ENCODE assay signal across 11 cellular contexts in the genomic region with DNA sequence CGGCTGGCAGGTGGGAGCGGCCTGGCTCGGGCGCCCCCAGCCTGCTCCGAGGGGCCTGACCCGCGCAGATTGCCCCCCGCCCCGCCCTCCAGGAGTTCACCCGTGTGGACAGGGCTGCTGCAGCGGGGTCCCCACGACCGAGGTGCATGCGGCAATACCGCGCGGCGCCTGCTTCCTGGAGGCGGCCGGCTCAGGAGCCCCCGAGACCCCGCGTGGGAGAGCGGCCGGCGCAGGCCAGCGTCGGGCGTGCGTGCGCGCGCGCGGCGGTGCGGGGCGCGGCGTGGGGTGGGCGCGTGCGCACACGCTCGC. TPM values are rescaled to one million over a fixed set of nuclear protein-coding genes. Genes with fewer than 3 reads are reported as not detected.
DNase-seq lines count a peak whose midpoint lies in the region; ATAC-seq, FAIRE-seq and TF ChIP-seq lines count a peak whose summit lies in the region.
"Had no signal": no experiment of that assay in that cellular context is flagged by ENCODE, and none has a peak within 500 bp of the region (broad histone marks: within the 10 kb centered on the region; RNA-seq: fewer than 3 reads in every experiment).

No MANE protein-coding gene starts in this region.

- no peak for TF ChIP-seq RAD21 in K562 (CRISPR knock-in tag; conservative IDR thresholded peaks at IDR 0.05 in 1 of 2, IDR thresholded peaks at IDR 0.05 in 1 of 2)

- 6% methylated on average over 16 of the region's 45 CpGs for WGBS in K562 (ENCODE audit: insufficient coverage, low coverage, missing lambda C conversion rate)
- 1 to 2% methylated on average over 45 of the region's 45 CpGs for WGBS in lung, 2 donors
- 0% methylated on average over 5 of the region's 45 CpGs for WGBS in suprapubic skin

- H3K9me3 Mint-ChIP-seq in activated CD8-positive, alpha-beta memory T cell treated with anti-CD3 and anti-CD28 coated beads, Interleukin-2, amount 10 ng/mL, durations not matched to agents 7 days and 5 days (ENCODE audit: low read depth), result no peaks in the 10 kb centered on the region

- DNase-seq in activated CD8-positive, alpha-beta memory T cell treated with anti-CD3 and anti-CD28 coated beads for 24 hours, result peak; percentile 62
- DNase-seq in activated CD8-positive, alpha-beta memory T cell treated with anti-CD3 and anti-CD28 coated beads, Interleukin-2, amount 10 ng/mL, durations not matched to agents 7 days and 5 days, result no peak
- DNase-seq in K562 (ENCODE audit: extremely low read depth in 1 of 4, low spot score in 3 of 4), result peak in 1 of 4 experiments; percentile 79
- DNase-seq in lung (ENCODE audit: low spot score), result no peak
- no peak for DNase-seq in suprapubic skin (ENCODE audit: low spot score in 2 of 2)
- DNase-seq in NCI-H345 treated with DMSO at 0.1 percent for 48 hours (lab: John Stamatoyannopoulos, UW; ENCODE audit: unreplicated experiment), result no peak
- no peak for DNase-seq in activated CD4-positive, alpha-beta T cell treated with anti-CD3 and anti-CD28 coated beads for 48 hours
- no peak for DNase-seq in NCI-H2171 treated with DMSO at 0.1 percent for 48 hours (lab: John Stamatoyannopoulos, UW)
- DNase-seq: kidney glomerular epithelial cell, SHP77 treated with DMSO at 0.1 percent for 48 hours had no signal

- H3K27me3 ChIP-seq in K562 (ENCODE audit: control insufficient read depth in 2 of 2, insufficient read depth in 2 of 2, low read length in 2 of 2), result no peaks in the 10 kb centered on the region
- H3K27me3 ChIP-seq in lung (ENCODE audit: control insufficient read depth, insufficient read depth), result no peaks in the 10 kb centered on the region
- H3K27me3 ChIP-seq in suprapubic skin, result peaks cover 59% of the 10 kb centered on the region

- FAIRE-seq in K562 (lab: Jason Lieb, UNC), result no peak

- H3K36me3 Mint-ChIP-seq in activated CD8-positive, alpha-beta memory T cell treated with anti-CD3 and anti-CD28 coated beads, Interleukin-2, amount 10 ng/mL, durations not matched to agents 7 days and 5 days, result no peaks in the 10 kb centered on the region

- H3K27me3 Mint-ChIP-seq in activated CD8-positive, alpha-beta memory T cell treated with anti-CD3 and anti-CD28 coated beads, Interleukin-2, amount 10 ng/mL, durations not matched to agents 7 days and 5 days, result peaks cover 47% of the 10 kb centered on the region

- BruUV-seq in K562 (replicated peaks; lab: Mats Ljungman, UMichigan), result no TSS peak

- no peaks in the 10 kb centered on the region for H3K36me3 ChIP-seq in K562 (ENCODE audit: control insufficient read depth, insufficient read depth, low read length)
- H3K36me3 ChIP-seq in lung (ENCODE audit: control insufficient read depth in 2 of 2, insufficient read depth in 2 of 2, low read length in 2 of 2), result no peaks in the 10 kb centered on the region
- no peaks in the 10 kb centered on the region for H3K36me3 ChIP-seq in suprapubic skin
- H3K36me3 ChIP-seq: uterus had no signal

- TF ChIP-seq POLR2A in K562 (conservative IDR thresholded peaks at IDR 0.05) (no peak), suprapubic skin (IDR thresholded peaks at IDR 0.05) (no peak)

- H3K9ac ChIP-seq in K562 (ENCODE audit: insufficient read depth in 1 of 2, low read depth in 2 of 2, low read length in 2 of 2), result peak overlapping the region; percentile 44 to 86

- peak overlapping the region; percentile 39 for H3K4me3 ChIP-seq in K562
- H3K4me3 ChIP-seq in lung, result peak overlapping the region; percentile 25
- peak overlapping the region; percentile 49 for H3K4me3 ChIP-seq in suprapubic skin

- H3K4me1 Mint-ChIP-seq in activated CD8-positive, alpha-beta memory T cell treated with anti-CD3 and anti-CD28 coated beads, Interleukin-2, amount 10 ng/mL, durations not matched to agents 7 days and 5 days, result peaks cover 13% of the 10 kb centered on the region

- H3K4me1 ChIP-seq in K562 (replicated peaks in 1 of 2; ENCODE audit: control insufficient read depth in 2 of 2, insufficient read depth in 2 of 2, low read length in 2 of 2) (peaks cover 25 to 71% of the 10 kb centered on the region in 2 experiments), lung (ENCODE audit: control insufficient read depth in 2 of 2, insufficient read depth in 2 of 2, low read length in 2 of 2) (peaks cover 0 to 15% of the 10 kb centered on the region in 2 donors), suprapubic skin (peaks cover 34% of the 10 kb centered on the region)

- TF ChIP-seq EP300 in K562 (IDR thresholded peaks at IDR 0.05; ENCODE audit: low read length) (no peak), suprapubic skin (IDR thresholded peaks at IDR 0.05) (no peak)

- no peaks in the 10 kb centered on the region for H3K9me1 ChIP-seq in K562 (ENCODE audit: control insufficient read depth, insufficient read depth, low read length)

- no peak overlapping the region for H3K27ac Mint-ChIP-seq in activated CD8-positive, alpha-beta memory T cell treated with anti-CD3 and anti-CD28 coated beads, Interleukin-2, amount 10 ng/mL, durations not matched to agents 7 days and 5 days

- peak overlapping the region; percentile 96 for H2AFZ ChIP-seq in K562 (ENCODE audit: low read depth, low read length)

- no peaks in the 10 kb centered on the region; the same call in 2 of the 3 replicates for H3K79me2 ChIP-seq in K562 (ENCODE audit: control insufficient read depth, insufficient read depth, low read length)

- H3K4me3 Mint-ChIP-seq in activated CD8-positive, alpha-beta memory T cell treated with anti-CD3 and anti-CD28 coated beads, Interleukin-2, amount 10 ng/mL, durations not matched to agents 7 days and 5 days, result no peak overlapping the region

- POLR2A ChIA-PET in K562 (lab: Yijun Ruan, JAX), result no interaction called here

- no peak for TF ChIP-seq CTCF in K562 (IDR thresholded peaks at IDR 0.05 in 2 of 3, conservative IDR thresholded peaks at IDR 0.05 in 1 of 3; ENCODE audit: insufficient read depth in 2 of 3, low read depth in 1 of 3, low read length in 3 of 3)
- TF ChIP-seq CTCF in lung (IDR thresholded peaks at IDR 0.05; ENCODE audit: control extremely low read depth, extremely low read depth), result no peak
- no peak for TF ChIP-seq CTCF in suprapubic skin (IDR thresholded peaks at IDR 0.05)

- intact Hi-C loops in K562 (cut with micrococcal nuclease), result loop anchor here (1.0 to 5.0 kb wide), 6 partner anchors 70 to 386 kb away; no protein-coding TSS in a partner anchor

- CTCF ChIA-PET in activated CD8-positive, alpha-beta memory T cell treated with anti-CD3 and anti-CD28 coated beads, Interleukin-2, amount 10 ng/mL, durations not matched to agents 7 days and 5 days (lab: Charles Lee), result interaction anchor here (1.0 to 3.0 kb wide), 2 partner anchors 162 to 180 kb away, joined by 4 to 15 read pairs; no protein-coding TSS in a partner anchor
- CTCF ChIA-PET in K562 (lab: Yijun Ruan, JAX; ENCODE audit: low intra/inter-chr PET ratio), result interaction anchor here (0.6 to 3.1 kb wide), 5 partner anchors 135 to 248 kb away, joined by 3 to 44 read pairs (median 5); no protein-coding TSS in a partner anchor

- in situ Hi-C loops in K562 (cut with MboI), result no loop called here

- H3K27ac ChIP-seq in K562 (ENCODE audit: extremely low read depth, low read depth, low read length) (peak overlapping the region; percentile 48), lung (ENCODE audit: low read depth in 1 of 2, low read length in 1 of 2) (no peak overlapping the region), suprapubic skin (no peak overlapping the region)
- H3K27ac ChIP-seq: uterus had no signal

- H3K4me2 ChIP-seq in K562 (ENCODE audit: insufficient read depth, low read length), result peak overlapping the region; percentile 81

- no peaks in the 10 kb centered on the region for H4K20me1 ChIP-seq in K562 (replicated peaks; ENCODE audit: control insufficient read depth, insufficient read depth, low read length)

- H3K9me3 ChIP-seq in K562 (replicated peaks; ENCODE audit: control insufficient read depth, insufficient read depth, low read depth, low read length), result no peaks in the 10 kb centered on the region
- peaks cover 0 to 2% of the 10 kb centered on the region in 2 donors for H3K9me3 ChIP-seq in lung (ENCODE audit: control insufficient read depth in 2 of 2, insufficient read depth in 1 of 2, low read length in 1 of 2)
- no peaks in the 10 kb centered on the region for H3K9me3 ChIP-seq in suprapubic skin
- H3K9me3 ChIP-seq: uterus had no signal

- ATAC-seq in activated CD8-positive, alpha-beta memory T cell treated with anti-CD3 and anti-CD28 coated beads, Interleukin-2, amount 10 ng/mL, durations not matched to agents 7 days and 5 days, result no peak
- ATAC-seq in K562 (no peak), lung (ENCODE audit: insufficient read depth, low FRiP score) (no peak)

RNA-seq across cellular contexts. Expression of gene ACHE, which starts 1.0 kb away (rescaled TPM):
- total RNA-seq in activated CD8-positive, alpha-beta memory T cell treated with anti-CD3 and anti-CD28 coated beads, Interleukin-2, amount 10 ng/mL, durations not matched to agents 7 days and 5 days, result under 1 TPM in 1 of 2 experiments, not detected in 1; 0.23 TPM
- 9.6 and 34.7 TPM in 2 replicates for total RNA-seq in K562 (2011; cell fraction: chromatin; rRNA removed; ENCODE audit: low replicate concordance)
- total RNA-seq in K562 (2011; cell fraction: nucleolus; rRNA removed), result 25.8 and 31.3 TPM in 2 replicates
- total RNA-seq in K562 (2011; cell fraction: nucleoplasm; rRNA removed), result 17.1 and 17.3 TPM in 2 replicates
- total RNA-seq in K562 (2014; rRNA removed), result 2.7 and 4.0 TPM in 2 replicates
- total RNA-seq in K562 (2014; rRNA removed; fragmentation: Illumina TruSeq; extraction: Trizol), result 0.54 and 0.84 TPM in 2 replicates
- total RNA-seq in K562 (2015; rRNA removed; fragmentation: Illumina TruSeq; extraction: Trizol), result 0.51 and 0.87 TPM in 2 replicates
- total RNA-seq in K562 (2021), result 7.5 and 8.8 TPM in 2 replicates
- 2.5 and 2.8 TPM in 2 replicates for polyA plus RNA-seq in K562 (2011; rRNA removed)
- 1.4 and 6.8 TPM in 2 replicates for polyA plus RNA-seq in K562 (2011; cell fraction: cytosol; rRNA removed)
- polyA plus RNA-seq in K562 (2011; cell fraction: nucleus; rRNA removed), result 9.7 and 46.1 TPM in 2 replicates
- 2.2 and 3.3 TPM in 2 replicates for polyA plus RNA-seq in K562 (2012)
- polyA plus RNA-seq in K562 (2014; fragmentation: Illumina TruSeq; extraction: Trizol), result 1.9 and 4.2 TPM in 2 replicates
- polyA plus RNA-seq in K562 (2014; fragmentation: Nextera tagmentation; extraction: Ambion mirVana), result under 1 TPM; 0.04 to 0.06 TPM
- polyA plus RNA-seq in K562 (2014; rRNA removed), result 8.0 and 9.3 TPM in 2 replicates
- polyA minus RNA-seq in K562 (2011; rRNA and poly(A)+ RNA removed), result 0.21 and 1.3 TPM in 2 replicates
- 1.2 and 5.0 TPM in 2 replicates for polyA minus RNA-seq in K562 (2011; cell fraction: cytosol; rRNA and poly(A)+ RNA removed)
- 3.3 and 3.9 TPM in 2 replicates for polyA minus RNA-seq in K562 (2011; cell fraction: nucleus; rRNA and poly(A)+ RNA removed)
- total RNA-seq in lung, result 1 to 10 TPM; 7.2 to 8.2 TPM
- polyA plus RNA-seq in lung, result 1 to 10 TPM; 2.6 to 6.2 TPM
- total RNA-seq in suprapubic skin, result 1 to 10 TPM in 1 of 4 donors, under 1 TPM in 2, not detected in 1; 0.30 to 2.5 (median 0.81) TPM

RNA-seq across cellular contexts. Expression of gene UFSP1, which starts 7.2 kb away (rescaled TPM):
- total RNA-seq in activated CD8-positive, alpha-beta memory T cell treated with anti-CD3 and anti-CD28 coated beads, Interleukin-2, amount 10 ng/mL, durations not matched to agents 7 days and 5 days, result 1 to 10 TPM; 2.3 to 2.7 TPM
- total RNA-seq in K562 (2011; cell fraction: chromatin; rRNA removed; ENCODE audit: low replicate concordance), result 2.3 and 9.4 TPM in 2 replicates
- total RNA-seq in K562 (2011; cell fraction: nucleolus; rRNA removed), result 15.4 and 16.7 TPM in 2 replicates
- total RNA-seq in K562 (2011; cell fraction: nucleoplasm; rRNA removed), result 6.6 and 8.9 TPM in 2 replicates
- 18.8 and 20.9 TPM in 2 replicates for total RNA-seq in K562 (2014; rRNA removed)
- 1.4 and 2.1 TPM in 2 replicates for total RNA-seq in K562 (2014; rRNA removed; fragmentation: Illumina TruSeq; extraction: Trizol)
- total RNA-seq in K562 (2015; rRNA removed; fragmentation: Illumina TruSeq; extraction: Trizol), result 3.5 and 3.7 TPM in 2 replicates
- 7.8 and 8.5 TPM in 2 replicates for total RNA-seq in K562 (2021)
- polyA plus RNA-seq in K562 (2011; rRNA removed), result 1.7 and 2.3 TPM in 2 replicates
- 1.4 and 7.3 TPM in 2 replicates for polyA plus RNA-seq in K562 (2011; cell fraction: cytosol; rRNA removed)
- polyA plus RNA-seq in K562 (2011; cell fraction: nucleus; rRNA removed), result 2.0 and 9.3 TPM in 2 replicates
- polyA plus RNA-seq in K562 (2012), result 4.0 and 6.4 TPM in 2 replicates
- polyA plus RNA-seq in K562 (2014; fragmentation: Illumina TruSeq; extraction: Trizol), result 1.3 and 2.0 TPM in 2 replicates
- polyA plus RNA-seq in K562 (2014; fragmentation: Nextera tagmentation; extraction: Ambion mirVana), result under 1 TPM; 0.50 to 0.53 TPM
- 13.5 and 14.3 TPM in 2 replicates for polyA plus RNA-seq in K562 (2014; rRNA removed)
- 1.4 and 2.4 TPM in 2 replicates for polyA minus RNA-seq in K562 (2011; rRNA and poly(A)+ RNA removed)
- 3.8 and 6.0 TPM in 2 replicates for polyA minus RNA-seq in K562 (2011; cell fraction: cytosol; rRNA and poly(A)+ RNA removed)
- 13.9 and 15.2 TPM in 2 replicates for polyA minus RNA-seq in K562 (2011; cell fraction: nucleus; rRNA and poly(A)+ RNA removed)
- total RNA-seq in lung, result 1 to 10 TPM; 1.5 to 5.8 TPM
- polyA plus RNA-seq in lung, result 1 to 10 TPM; 5.2 to 6.2 TPM
- 1 to 10 TPM; 1.1 to 2.3 (median 1.7) TPM for total RNA-seq in suprapubic skin

RNA-seq across cellular contexts. Expression of gene SRRT, which starts 21.8 kb away (rescaled TPM):
- 100 to 1,000 TPM; 290 to 312 TPM for total RNA-seq in activated CD8-positive, alpha-beta memory T cell treated with anti-CD3 and anti-CD28 coated beads, Interleukin-2, amount 10 ng/mL, durations not matched to agents 7 days and 5 days
- 448 and 751 TPM in 2 replicates for total RNA-seq in K562 (2011; cell fraction: chromatin; rRNA removed; ENCODE audit: low replicate concordance)
- total RNA-seq in K562 (2011; cell fraction: nucleolus; rRNA removed), result 282 and 327 TPM in 2 replicates
- 310 and 324 TPM in 2 replicates for total RNA-seq in K562 (2011; cell fraction: nucleoplasm; rRNA removed)
- total RNA-seq in K562 (2014; rRNA removed), result 155 and 156 TPM in 2 replicates
- total RNA-seq in K562 (2014; rRNA removed; fragmentation: Illumina TruSeq; extraction: Trizol), result 51.8 and 71.6 TPM in 2 replicates
- total RNA-seq in K562 (2015; rRNA removed; fragmentation: Illumina TruSeq; extraction: Trizol), result 80.6 and 84.4 TPM in 2 replicates
- 238 and 263 TPM in 2 replicates for total RNA-seq in K562 (2021)
- polyA plus RNA-seq in K562 (2011; rRNA removed), result 36.5 and 68.2 TPM in 2 replicates
- 31.1 and 47.3 TPM in 2 replicates for polyA plus RNA-seq in K562 (2011; cell fraction: cytosol; rRNA removed)
- 397 and 581 TPM in 2 replicates for polyA plus RNA-seq in K562 (2011; cell fraction: nucleus; rRNA removed)
- 151 and 218 TPM in 2 replicates for polyA plus RNA-seq in K562 (2012)
- polyA plus RNA-seq in K562 (2014; fragmentation: Illumina TruSeq; extraction: Trizol), result 143 and 145 TPM in 2 replicates
- 10 to 100 TPM; 10.3 to 16.7 TPM for polyA plus RNA-seq in K562 (2014; fragmentation: Nextera tagmentation; extraction: Ambion mirVana)
- polyA plus RNA-seq in K562 (2014; rRNA removed), result 140 and 171 TPM in 2 replicates
- polyA minus RNA-seq in K562 (2011; rRNA and poly(A)+ RNA removed), result 33.4 and 36.1 TPM in 2 replicates
- 63.2 and 87.3 TPM in 2 replicates for polyA minus RNA-seq in K562 (2011; cell fraction: cytosol; rRNA and poly(A)+ RNA removed)
- polyA minus RNA-seq in K562 (2011; cell fraction: nucleus; rRNA and poly(A)+ RNA removed), result 122 and 159 TPM in 2 replicates
- total RNA-seq in lung, result 100 to 1,000 TPM in 1 of 2 donors, 10 to 100 TPM in 1; 58.5 to 120 TPM
- polyA plus RNA-seq in lung, result 10 to 100 TPM; 76.1 to 79.8 TPM
- 100 to 1,000 TPM in 2 of 4 donors, 10 to 100 TPM in 2; 62.8 to 163 (median 92.8) TPM for total RNA-seq in suprapubic skin

RNA-seq across cellular contexts. Expression of gene TRIP6, which starts 29.5 kb away (rescaled TPM):
- total RNA-seq in activated CD8-positive, alpha-beta memory T cell treated with anti-CD3 and anti-CD28 coated beads, Interleukin-2, amount 10 ng/mL, durations not matched to agents 7 days and 5 days, result 10 to 100 TPM; 38.2 to 39.3 TPM
- total RNA-seq in K562 (2011; cell fraction: chromatin; rRNA removed; ENCODE audit: low replicate concordance), result 66.0 and 118 TPM in 2 replicates
- total RNA-seq in K562 (2011; cell fraction: nucleolus; rRNA removed), result 92.2 and 99.2 TPM in 2 replicates
- 66.9 and 80.3 TPM in 2 replicates for total RNA-seq in K562 (2011; cell fraction: nucleoplasm; rRNA removed)
- total RNA-seq in K562 (2014; rRNA removed), result 104 and 108 TPM in 2 replicates
- 28.3 and 28.9 TPM in 2 replicates for total RNA-seq in K562 (2014; rRNA removed; fragmentation: Illumina TruSeq; extraction: Trizol)
- 85.7 and 90.5 TPM in 2 replicates for total RNA-seq in K562 (2015; rRNA removed; fragmentation: Illumina TruSeq; extraction: Trizol)
- total RNA-seq in K562 (2021), result 141 and 148 TPM in 2 replicates
- 48.5 and 54.0 TPM in 2 replicates for polyA plus RNA-seq in K562 (2011; rRNA removed)
- 55.2 and 103 TPM in 2 replicates for polyA plus RNA-seq in K562 (2011; cell fraction: cytosol; rRNA removed)
- 104 and 125 TPM in 2 replicates for polyA plus RNA-seq in K562 (2011; cell fraction: nucleus; rRNA removed)
- polyA plus RNA-seq in K562 (2012), result 96.4 and 111 TPM in 2 replicates
- polyA plus RNA-seq in K562 (2014; fragmentation: Illumina TruSeq; extraction: Trizol), result 35.6 and 78.2 TPM in 2 replicates
- polyA plus RNA-seq in K562 (2014; fragmentation: Nextera tagmentation; extraction: Ambion mirVana), result 10 to 100 TPM in 1 of 2 experiments, 1 to 10 TPM in 1; 5.9 to 12.0 TPM
- 103 and 112 TPM in 2 replicates for polyA plus RNA-seq in K562 (2014; rRNA removed)
- 16.6 and 36.4 TPM in 2 replicates for polyA minus RNA-seq in K562 (2011; rRNA and poly(A)+ RNA removed)
- polyA minus RNA-seq in K562 (2011; cell fraction: cytosol; rRNA and poly(A)+ RNA removed), result 27.3 and 36.2 TPM in 2 replicates
- polyA minus RNA-seq in K562 (2011; cell fraction: nucleus; rRNA and poly(A)+ RNA removed), result 31.2 and 31.5 TPM in 2 replicates
- total RNA-seq in lung, result 10 to 100 TPM; 43.5 to 81.8 TPM
- polyA plus RNA-seq in lung, result 10 to 100 TPM; 41.4 to 61.2 TPM
- 100 to 1,000 TPM in 1 of 4 donors, 10 to 100 TPM in 3; 66.3 to 113 (median 80.7) TPM for total RNA-seq in suprapubic skin

RNA-seq across cellular contexts. Expression of gene SLC12A9, which starts 44.2 kb away (rescaled TPM):
- total RNA-seq in activated CD8-positive, alpha-beta memory T cell treated with anti-CD3 and anti-CD28 coated beads, Interleukin-2, amount 10 ng/mL, durations not matched to agents 7 days and 5 days, result 10 to 100 TPM; 28.6 to 30.1 TPM
- total RNA-seq in K562 (2011; cell fraction: chromatin; rRNA removed; ENCODE audit: low replicate concordance), result 27.9 and 65.1 TPM in 2 replicates
- total RNA-seq in K562 (2011; cell fraction: nucleolus; rRNA removed), result 41.7 and 43.0 TPM in 2 replicates
- 36.7 and 51.5 TPM in 2 replicates for total RNA-seq in K562 (2011; cell fraction: nucleoplasm; rRNA removed)
- total RNA-seq in K562 (2014; rRNA removed), result 10.7 and 13.8 TPM in 2 replicates
- 3.3 and 6.1 TPM in 2 replicates for total RNA-seq in K562 (2014; rRNA removed; fragmentation: Illumina TruSeq; extraction: Trizol)
- total RNA-seq in K562 (2015; rRNA removed; fragmentation: Illumina TruSeq; extraction: Trizol), result 7.9 and 10.7 TPM in 2 replicates
- 18.7 and 20.2 TPM in 2 replicates for total RNA-seq in K562 (2021)
- 8.4 and 10.6 TPM in 2 replicates for polyA plus RNA-seq in K562 (2011; rRNA removed)
- 7.7 and 17.8 TPM in 2 replicates for polyA plus RNA-seq in K562 (2011; cell fraction: cytosol; rRNA removed)
- 38.4 and 65.5 TPM in 2 replicates for polyA plus RNA-seq in K562 (2011; cell fraction: nucleus; rRNA removed)
- polyA plus RNA-seq in K562 (2012), result 14.9 and 15.6 TPM in 2 replicates
- 11.7 and 13.7 TPM in 2 replicates for polyA plus RNA-seq in K562 (2014; fragmentation: Illumina TruSeq; extraction: Trizol)
- polyA plus RNA-seq in K562 (2014; fragmentation: Nextera tagmentation; extraction: Ambion mirVana), result under 1 TPM; 0.06 to 0.17 TPM
- polyA plus RNA-seq in K562 (2014; rRNA removed), result 14.6 and 15.6 TPM in 2 replicates
- polyA minus RNA-seq in K562 (2011; rRNA and poly(A)+ RNA removed), result 3.3 and 4.6 TPM in 2 replicates
- 8.4 and 8.9 TPM in 2 replicates for polyA minus RNA-seq in K562 (2011; cell fraction: cytosol; rRNA and poly(A)+ RNA removed)
- polyA minus RNA-seq in K562 (2011; cell fraction: nucleus; rRNA and poly(A)+ RNA removed), result 5.8 and 7.0 TPM in 2 replicates
- total RNA-seq in lung, result 10 to 100 TPM; 28.5 to 49.1 TPM
- 10 to 100 TPM; 29.2 to 52.6 TPM for polyA plus RNA-seq in lung
- total RNA-seq in suprapubic skin, result 10 to 100 TPM; 22.5 to 33.8 (median 26.4) TPM
